20 cellular contexts compared by ENCODE assay signal in the genomic region with DNA sequence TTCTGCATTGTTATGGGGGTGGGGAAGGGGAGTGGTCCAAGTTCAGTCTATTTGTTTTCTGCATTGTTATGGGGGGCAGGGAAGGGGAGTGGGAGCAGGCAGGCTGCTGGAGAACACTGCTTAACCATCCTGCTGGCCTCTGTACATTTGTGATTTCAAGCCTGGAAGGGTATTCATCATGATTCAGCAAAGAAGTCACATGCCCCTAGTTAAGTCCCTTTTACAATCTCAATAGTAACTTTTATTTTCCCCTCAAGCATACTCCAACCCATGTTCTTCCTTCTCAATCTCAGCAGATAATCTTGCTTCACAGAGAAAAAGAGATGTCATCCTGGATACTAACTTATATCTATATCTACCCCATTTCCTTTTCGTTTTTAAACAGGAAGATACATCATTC.
"Had no signal": no experiment of that assay in that cellular context is flagged by ENCODE, and none has a peak within 500 bp of the region (broad histone marks: within the 10 kb centered on the region; RNA-seq: fewer than 3 reads in every experiment).

No MANE protein-coding gene starts in this region.

- H3K9me3 ChIP-seq: adrenal gland, breast epithelium, gastroesophageal sphincter, heart left ventricle, pancreas, right lobe of liver, upper lobe of right lung had no signal

- H3K4me2 ChIP-seq: smooth muscle cell had no signal

- H3K36me3 ChIP-seq: adrenal gland, breast epithelium, gastroesophageal sphincter, heart left ventricle, pancreas, right lobe of liver, upper lobe of right lung, WERI-Rb-1 had no signal

- H3K27ac ChIP-seq: adrenal gland, breast epithelium, gastroesophageal sphincter, pancreas, right lobe of liver, upper lobe of right lung, WERI-Rb-1 had no signal

- ATAC-seq: gastroesophageal sphincter; heart left ventricle; naive thymus-derived CD4-positive, alpha-beta T cell; pancreas; right lobe of liver; stimulated activated memory B cell treated with anti-CD40 and anti-IgM and Interleukin-4, amounts not matched to agents 10 μg/mL and 1 μg/mL and 100 μg/mL, for 72 hours; upper lobe of right lung had no signal

- DNase-seq: activated CD4-positive, alpha-beta T cell treated with anti-CD3 and anti-CD28 coated beads, Interleukin-2, amount 50 U/mL, for 48 hours; activated gamma-delta T cell; adrenal gland; cerebellar nuclear complex; cortex of kidney; erythroblast; heart left ventricle; mesendoderm; naive thymus-derived CD4-positive, alpha-beta T cell; pancreas; right lobe of liver; stimulated activated CD4-positive, alpha-beta T cell treated with anti-CD3 and anti-CD28 coated beads, Interleukin-4, amount 100 ng/mL, for 24 hours; upper lobe of right lung; WERI-Rb-1 had no signal

- H3K27me3 ChIP-seq: adrenal gland, breast epithelium, gastroesophageal sphincter, heart left ventricle, pancreas, right lobe of liver, upper lobe of right lung had no signal

- H3K4me3 ChIP-seq: adrenal gland, breast epithelium, gastroesophageal sphincter, heart left ventricle, pancreas, right lobe of liver, smooth muscle cell, upper lobe of right lung had no signal

- H3K4me1 ChIP-seq: breast epithelium, pancreas had no signal

- FAIRE-seq: astrocyte, endometrium, pancreas had no signal
